21 cellular contexts compared by ENCODE assay signal in the genomic region with DNA sequence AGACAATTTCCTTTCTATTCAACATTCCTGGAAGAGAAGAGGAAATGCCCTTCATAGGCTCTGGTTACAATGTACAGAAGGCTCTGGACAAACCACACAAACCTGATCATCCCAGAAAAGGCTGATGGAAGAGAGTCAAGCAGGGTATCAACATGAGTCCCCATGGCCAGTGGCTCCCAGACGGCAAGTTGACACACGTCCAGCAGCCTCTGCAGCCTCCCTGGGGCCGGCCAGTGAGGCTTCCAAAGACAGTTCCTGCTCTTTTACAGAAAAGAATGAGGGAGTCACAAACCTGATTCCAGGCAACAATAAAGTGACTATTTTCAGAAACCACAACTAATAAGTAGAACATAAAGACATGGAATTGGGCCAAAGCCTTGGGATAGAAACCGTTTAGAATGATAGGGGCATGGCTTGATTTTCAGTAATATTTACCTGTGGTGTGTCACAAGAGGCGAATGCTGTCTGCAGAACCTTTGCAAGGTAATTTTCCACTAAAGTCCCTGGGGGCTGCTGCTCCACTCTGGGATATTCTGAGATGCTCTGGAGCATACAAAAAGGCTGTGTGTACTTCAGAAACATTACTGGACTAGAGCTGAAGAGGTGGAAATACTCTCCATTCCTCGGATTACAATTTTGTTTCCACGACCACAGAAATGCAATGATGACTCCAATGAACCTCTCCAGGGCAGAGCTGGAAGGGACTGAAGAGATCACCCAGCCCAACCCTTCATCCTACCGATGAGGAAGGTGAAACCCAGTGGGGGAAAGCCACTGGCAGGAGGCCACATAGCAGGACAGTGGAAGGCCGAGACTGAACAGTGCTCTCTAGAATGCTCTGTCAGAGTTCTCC. TPM values are rescaled to one million over a fixed set of nuclear protein-coding genes. Genes with fewer than 3 reads are reported as not detected.
DNase-seq lines count a peak whose midpoint lies in the region; ATAC-seq and TF ChIP-seq lines count a peak whose summit lies in the region.
"Had no signal": no experiment of that assay in that cellular context is flagged by ENCODE, and none has a peak within 500 bp of the region (broad histone marks: within the 10 kb centered on the region; RNA-seq: fewer than 3 reads in every experiment).

No MANE protein-coding gene starts in this region.

- H3K36me3 Mint-ChIP-seq in activated naive CD4-positive, alpha-beta T cell treated with anti-CD3 and anti-CD28 coated beads, Interleukin-2, amount 50 U/mL, for 72 hours: no peaks in the 10 kb centered on the region

- H3K9me3 ChIP-seq in HEK293 (ENCODE audit: control insufficient read depth, insufficient read depth, low read depth, low read length): no peaks in the 10 kb centered on the region
- H3K9me3 ChIP-seq: gastrocnemius medialis, spleen had no signal

- ATAC-seq in SK-N-SH treated with all-trans-retinoic acid at 6 μM for 48 hours: peak; percentile 77
- ATAC-seq in activated naive CD4-positive, alpha-beta T cell treated with anti-CD3 and anti-CD28 coated beads, Interleukin-2, amount 50 U/mL, for 72 hours: no peak
- no peak for ATAC-seq in GM18519 (IDR thresholded peaks at IDR 0.05; ENCODE audit: low FRiP score, unreplicated experiment)
- ATAC-seq: gastrocnemius medialis, K562 had no signal

- DNase-seq in ACHN (peak; percentile 1), foreskin fibroblast (peak; percentile 30 to 57), T1000 (lab: John Stamatoyannopoulos, UW) (no peak), Ammon's horn (ENCODE audit: low spot score) (no peak)
- DNase-seq in activated naive CD4-positive, alpha-beta T cell treated with anti-CD3 and anti-CD28 coated beads, Interleukin-2, amount 50 U/mL, for 72 hours (ENCODE audit: low spot score in 2 of 2): no peak
- DNase-seq: activated CD4-positive, alpha-beta T cell treated with anti-CD3 and anti-CD28 coated beads, Interleukin-2, amount 10 ng/mL, durations not matched to agents 24 days and 14 days; activated effector memory CD4-positive, alpha-beta T cell treated with anti-CD3 and anti-CD28 coated beads, Interleukin-2, amount 50 U/mL, for 16 hours; cortex of kidney; DND-41; gastrocnemius medialis; HCEC 1CT; NCI-H1930; OCI-M1; spleen had no signal

- CTCF ChIA-PET in HEK293 (lab: Yijun Ruan, JAX): no interaction called here

- TF ChIP-seq CTCF in HEK293 (tag by site-specific recombination; IDR thresholded peaks at IDR 0.05): no peak
- no peak for TF ChIP-seq CTCF in foreskin fibroblast (IDR thresholded peaks at IDR 0.05; ENCODE audit: low read depth, low read length)

- peak overlapping the region; percentile 27; the same call in 1 of the 2 replicates for H3K27ac ChIP-seq in HEK293 (ENCODE audit: extremely low read depth, low read depth, low read length)
- H3K27ac ChIP-seq: gastrocnemius medialis, neural progenitor cell, spleen had no signal

- POLR2A ChIA-PET in HEK293 (lab: Yijun Ruan, JAX): no interaction called here

- in situ Hi-C loops in ACHN (cut with HindIII; ENCODE audit: low pct_ligation_motif_present, low pct_unique_long_range_greater_than_20kb, low sequenced_read_pairs): no loop called here

- H3K4me3 ChIP-seq in HEK293 (ENCODE audit: low read depth, low read length) (no peak overlapping the region), foreskin fibroblast (ENCODE audit: low read depth in 1 of 2, low read length in 2 of 2) (no peak overlapping the region)
- H3K4me3 ChIP-seq: gastrocnemius medialis, K562, neural progenitor cell, spleen had no signal

- H3K27ac Mint-ChIP-seq in activated naive CD4-positive, alpha-beta T cell treated with anti-CD3 and anti-CD28 coated beads, Interleukin-2, amount 50 U/mL, for 72 hours: no peak overlapping the region
- H3K27ac Mint-ChIP-seq: activated CD4-positive, alpha-beta T cell treated with anti-CD3 and anti-CD28 coated beads, Interleukin-2, amount 10 ng/mL, durations not matched to agents 24 days and 14 days; type B pancreatic cell had no signal

- H3K4me1 ChIP-seq in HEK293 (ENCODE audit: control insufficient read depth, insufficient read depth, low read length): peaks cover 11% of the 10 kb centered on the region

- H3K36me3 ChIP-seq in HEK293 (ENCODE audit: control insufficient read depth in 2 of 2, insufficient read depth in 1 of 2, low read length in 2 of 2): peaks cover 0 to 45% of the 10 kb centered on the region in 2 experiments; a peak in 1 of 3 replicates
- H3K36me3 ChIP-seq: gastrocnemius medialis, neural progenitor cell had no signal

- no peaks in the 10 kb centered on the region for H3K9me3 Mint-ChIP-seq in activated naive CD4-positive, alpha-beta T cell treated with anti-CD3 and anti-CD28 coated beads, Interleukin-2, amount 50 U/mL, for 72 hours
- H3K9me3 Mint-ChIP-seq: activated CD4-positive, alpha-beta T cell treated with anti-CD3 and anti-CD28 coated beads, Interleukin-2, amount 10 ng/mL, durations not matched to agents 24 days and 14 days; neural progenitor cell; T-helper 1 cell treated with Interleukin-12 subunit alpha and Interleukin-12 subunit beta and Interleukin-4 antibody, amounts not matched to agents 30 μg/mL and 1 μg/mL, for 36 hours; type B pancreatic cell had no signal

TF ChIP-seq in HEK293, 187 proteins besides CTCF, POLR2A, EP300 and RAD21 (continues in another document):
- TF ChIP-seq ZNF843 (tag by site-specific recombination; IDR thresholded peaks at IDR 0.05) (no peak), ZBTB20 (tag by site-specific recombination; IDR thresholded peaks at IDR 0.05) (no peak), ZNF624 (tag by site-specific recombination; IDR thresholded peaks at IDR 0.05) (no peak), ZNF510 (tag by site-specific recombination; IDR thresholded peaks at IDR 0.05; ENCODE audit: insufficient replicate concordance) (no peak), ZIC2 (tag by site-specific recombination; IDR thresholded peaks at IDR 0.05) (no peak), BCL11B (tag by site-specific recombination; IDR thresholded peaks at IDR 0.05; ENCODE audit: low read depth) (no peak)
- TF ChIP-seq, protein P1, sequence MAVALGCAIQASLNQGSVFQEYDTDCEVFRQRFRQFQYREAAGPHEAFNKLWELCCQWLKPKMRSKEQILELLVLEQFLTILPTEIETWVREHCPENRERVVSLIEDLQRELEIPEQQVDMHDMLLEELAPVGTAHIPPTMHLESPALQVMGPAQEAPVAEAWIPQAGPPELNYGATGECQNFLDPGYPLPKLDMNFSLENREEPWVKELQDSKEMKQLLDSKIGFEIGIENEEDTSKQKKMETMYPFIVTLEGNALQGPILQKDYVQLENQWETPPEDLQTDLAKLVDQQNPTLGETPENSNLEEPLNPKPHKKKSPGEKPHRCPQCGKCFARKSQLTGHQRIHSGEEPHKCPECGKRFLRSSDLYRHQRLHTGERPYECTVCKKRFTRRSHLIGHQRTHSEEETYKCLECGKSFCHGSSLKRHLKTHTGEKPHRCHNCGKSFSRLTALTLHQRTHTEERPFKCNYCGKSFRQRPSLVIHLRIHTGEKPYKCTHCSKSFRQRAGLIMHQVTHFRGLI (tag by site-specific recombination; IDR thresholded peaks at IDR 0.05): peak; percentile 61; the same call in 1 of the 2 replicates
- TF ChIP-seq, protein P2, sequence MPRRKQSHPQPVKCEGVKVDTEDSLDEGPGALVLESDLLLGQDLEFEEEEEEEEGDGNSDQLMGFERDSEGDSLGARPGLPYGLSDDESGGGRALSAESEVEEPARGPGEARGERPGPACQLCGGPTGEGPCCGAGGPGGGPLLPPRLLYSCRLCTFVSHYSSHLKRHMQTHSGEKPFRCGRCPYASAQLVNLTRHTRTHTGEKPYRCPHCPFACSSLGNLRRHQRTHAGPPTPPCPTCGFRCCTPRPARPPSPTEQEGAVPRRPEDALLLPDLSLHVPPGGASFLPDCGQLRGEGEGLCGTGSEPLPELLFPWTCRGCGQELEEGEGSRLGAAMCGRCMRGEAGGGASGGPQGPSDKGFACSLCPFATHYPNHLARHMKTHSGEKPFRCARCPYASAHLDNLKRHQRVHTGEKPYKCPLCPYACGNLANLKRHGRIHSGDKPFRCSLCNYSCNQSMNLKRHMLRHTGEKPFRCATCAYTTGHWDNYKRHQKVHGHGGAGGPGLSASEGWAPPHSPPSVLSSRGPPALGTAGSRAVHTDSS (tag by site-specific recombination; IDR thresholded peaks at IDR 0.05): peak; percentile 75

TF ChIP-seq in SK-N-SH treated with all-trans-retinoic acid at 6 μM for 48 hours, 23 proteins besides CTCF, POLR2A, EP300 and RAD21 (continues in another document):
- TF ChIP-seq PPARA (CRISPR knock-in tag; IDR thresholded peaks at IDR 0.05; ENCODE audit: borderline replicate concordance) (no peak), GLIS3 (CRISPR knock-in tag; IDR thresholded peaks at IDR 0.05) (no peak), OSR1 (CRISPR knock-in tag; IDR thresholded peaks at IDR 0.05) (no peak), ESRRG (CRISPR knock-in tag; IDR thresholded peaks at IDR 0.05) (no peak), RARB (CRISPR knock-in tag; IDR thresholded peaks at IDR 0.05) (no peak), ZFP30 (CRISPR knock-in tag; IDR thresholded peaks at IDR 0.05) (no peak), CSRNP3 (CRISPR knock-in tag; IDR thresholded peaks at IDR 0.05) (no peak)
- TF ChIP-seq, protein P3, sequence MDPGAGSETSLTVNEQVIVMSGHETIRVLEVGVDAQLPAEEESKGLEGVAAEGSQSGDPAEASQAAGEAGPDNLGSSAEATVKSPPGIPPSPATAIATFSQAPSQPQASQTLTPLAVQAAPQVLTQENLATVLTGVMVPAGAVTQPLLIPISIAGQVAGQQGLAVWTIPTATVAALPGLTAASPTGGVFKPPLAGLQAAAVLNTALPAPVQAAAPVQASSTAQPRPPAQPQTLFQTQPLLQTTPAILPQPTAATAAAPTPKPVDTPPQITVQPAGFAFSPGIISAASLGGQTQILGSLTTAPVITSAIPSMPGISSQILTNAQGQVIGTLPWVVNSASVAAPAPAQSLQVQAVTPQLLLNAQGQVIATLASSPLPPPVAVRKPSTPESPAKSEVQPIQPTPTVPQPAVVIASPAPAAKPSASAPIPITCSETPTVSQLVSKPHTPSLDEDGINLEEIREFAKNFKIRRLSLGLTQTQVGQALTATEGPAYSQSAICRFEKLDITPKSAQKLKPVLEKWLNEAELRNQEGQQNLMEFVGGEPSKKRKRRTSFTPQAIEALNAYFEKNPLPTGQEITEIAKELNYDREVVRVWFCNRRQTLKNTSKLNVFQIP (CRISPR knock-in tag; IDR thresholded peaks at IDR 0.05; ENCODE audit: borderline replicate concordance, low read depth): no peak

RNA-seq across cellular contexts. Expression of gene MED27, which starts 10.4 kb away (rescaled TPM):
- total RNA-seq in activated naive CD4-positive, alpha-beta T cell treated with anti-CD3 and anti-CD28 coated beads, Interleukin-2, amount 50 U/mL, for 72 hours: 10 to 100 TPM; 28.3 to 31.8 TPM

Comparison
In these comparisons a context has a peak if more than half of its experiments do, and no peak if none do; other contexts are left out.
1. DNase-seq: peak in ACHN (single experiment) and foreskin fibroblast (2 of 2); none in T1000 (single experiment), activated naive CD4-positive, alpha-beta T cell treated with anti-CD3 and anti-CD28 coated beads, Interleukin-2, amount 50 U/mL, for 72 hours (0 of 2) and Ammon's horn (single experiment).